In genomic region chr2:166417669-166418068, GRCh38 we compare ENCODE assay signal across 1 cellular context.
TF ChIP-seq lines count a peak whose summit lies in the region.

No MANE protein-coding gene starts in this region.

TF ChIP-seq in SK-N-SH, 30 proteins besides CTCF, POLR2A, EP300 and RAD21 (continued from another document):
- TF ChIP-seq, protein P1, sequence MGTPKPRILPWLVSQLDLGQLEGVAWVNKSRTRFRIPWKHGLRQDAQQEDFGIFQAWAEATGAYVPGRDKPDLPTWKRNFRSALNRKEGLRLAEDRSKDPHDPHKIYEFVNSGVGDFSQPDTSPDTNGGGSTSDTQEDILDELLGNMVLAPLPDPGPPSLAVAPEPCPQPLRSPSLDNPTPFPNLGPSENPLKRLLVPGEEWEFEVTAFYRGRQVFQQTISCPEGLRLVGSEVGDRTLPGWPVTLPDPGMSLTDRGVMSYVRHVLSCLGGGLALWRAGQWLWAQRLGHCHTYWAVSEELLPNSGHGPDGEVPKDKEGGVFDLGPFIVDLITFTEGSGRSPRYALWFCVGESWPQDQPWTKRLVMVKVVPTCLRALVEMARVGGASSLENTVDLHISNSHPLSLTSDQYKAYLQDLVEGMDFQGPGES (IDR thresholded peaks at IDR 0.05; ENCODE audit: low read depth, low read length): no peak
- TF ChIP-seq POLR2AphosphoS5 (IDR thresholded peaks at IDR 0.05; ENCODE audit: low read depth, low read length): no peak
- TF ChIP-seq TAF1 (IDR thresholded peaks at IDR 0.05; ENCODE audit: borderline replicate concordance, low read depth, low read length): no peak
- 0 out of 2 replicates have a peak, but pooled peaks have one; percentile 11 for TF ChIP-seq SMC3 (IDR thresholded peaks at IDR 0.05; ENCODE audit: low read depth, low read length)
